Comparison of ENCODE assay signal across 1 cellular context in the genomic region with DNA sequence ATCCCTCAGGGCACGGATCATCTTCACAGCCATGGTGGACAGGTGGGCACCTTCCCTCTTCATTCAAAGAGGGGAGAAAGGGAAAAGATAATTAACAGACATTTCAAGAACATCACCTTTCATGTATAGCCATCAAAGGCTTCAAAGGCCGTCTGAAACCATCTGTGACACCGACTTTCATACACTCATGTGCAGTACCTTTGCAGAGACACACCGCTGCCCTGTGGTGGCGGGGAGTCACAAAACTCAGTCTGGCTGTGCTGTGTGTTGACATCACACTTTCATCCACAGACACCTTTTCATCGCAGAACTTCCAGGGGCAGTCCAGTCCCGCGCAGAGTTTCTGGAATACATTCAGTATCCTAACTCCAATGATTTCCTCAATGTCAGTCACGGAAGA.
TF ChIP-seq lines count a peak whose summit lies in the region.

No MANE protein-coding gene starts in this region.

TF ChIP-seq in GM23338, 12 proteins besides CTCF, POLR2A, EP300 and RAD21 (continued from another document):
- TF ChIP-seq, protein P1, sequence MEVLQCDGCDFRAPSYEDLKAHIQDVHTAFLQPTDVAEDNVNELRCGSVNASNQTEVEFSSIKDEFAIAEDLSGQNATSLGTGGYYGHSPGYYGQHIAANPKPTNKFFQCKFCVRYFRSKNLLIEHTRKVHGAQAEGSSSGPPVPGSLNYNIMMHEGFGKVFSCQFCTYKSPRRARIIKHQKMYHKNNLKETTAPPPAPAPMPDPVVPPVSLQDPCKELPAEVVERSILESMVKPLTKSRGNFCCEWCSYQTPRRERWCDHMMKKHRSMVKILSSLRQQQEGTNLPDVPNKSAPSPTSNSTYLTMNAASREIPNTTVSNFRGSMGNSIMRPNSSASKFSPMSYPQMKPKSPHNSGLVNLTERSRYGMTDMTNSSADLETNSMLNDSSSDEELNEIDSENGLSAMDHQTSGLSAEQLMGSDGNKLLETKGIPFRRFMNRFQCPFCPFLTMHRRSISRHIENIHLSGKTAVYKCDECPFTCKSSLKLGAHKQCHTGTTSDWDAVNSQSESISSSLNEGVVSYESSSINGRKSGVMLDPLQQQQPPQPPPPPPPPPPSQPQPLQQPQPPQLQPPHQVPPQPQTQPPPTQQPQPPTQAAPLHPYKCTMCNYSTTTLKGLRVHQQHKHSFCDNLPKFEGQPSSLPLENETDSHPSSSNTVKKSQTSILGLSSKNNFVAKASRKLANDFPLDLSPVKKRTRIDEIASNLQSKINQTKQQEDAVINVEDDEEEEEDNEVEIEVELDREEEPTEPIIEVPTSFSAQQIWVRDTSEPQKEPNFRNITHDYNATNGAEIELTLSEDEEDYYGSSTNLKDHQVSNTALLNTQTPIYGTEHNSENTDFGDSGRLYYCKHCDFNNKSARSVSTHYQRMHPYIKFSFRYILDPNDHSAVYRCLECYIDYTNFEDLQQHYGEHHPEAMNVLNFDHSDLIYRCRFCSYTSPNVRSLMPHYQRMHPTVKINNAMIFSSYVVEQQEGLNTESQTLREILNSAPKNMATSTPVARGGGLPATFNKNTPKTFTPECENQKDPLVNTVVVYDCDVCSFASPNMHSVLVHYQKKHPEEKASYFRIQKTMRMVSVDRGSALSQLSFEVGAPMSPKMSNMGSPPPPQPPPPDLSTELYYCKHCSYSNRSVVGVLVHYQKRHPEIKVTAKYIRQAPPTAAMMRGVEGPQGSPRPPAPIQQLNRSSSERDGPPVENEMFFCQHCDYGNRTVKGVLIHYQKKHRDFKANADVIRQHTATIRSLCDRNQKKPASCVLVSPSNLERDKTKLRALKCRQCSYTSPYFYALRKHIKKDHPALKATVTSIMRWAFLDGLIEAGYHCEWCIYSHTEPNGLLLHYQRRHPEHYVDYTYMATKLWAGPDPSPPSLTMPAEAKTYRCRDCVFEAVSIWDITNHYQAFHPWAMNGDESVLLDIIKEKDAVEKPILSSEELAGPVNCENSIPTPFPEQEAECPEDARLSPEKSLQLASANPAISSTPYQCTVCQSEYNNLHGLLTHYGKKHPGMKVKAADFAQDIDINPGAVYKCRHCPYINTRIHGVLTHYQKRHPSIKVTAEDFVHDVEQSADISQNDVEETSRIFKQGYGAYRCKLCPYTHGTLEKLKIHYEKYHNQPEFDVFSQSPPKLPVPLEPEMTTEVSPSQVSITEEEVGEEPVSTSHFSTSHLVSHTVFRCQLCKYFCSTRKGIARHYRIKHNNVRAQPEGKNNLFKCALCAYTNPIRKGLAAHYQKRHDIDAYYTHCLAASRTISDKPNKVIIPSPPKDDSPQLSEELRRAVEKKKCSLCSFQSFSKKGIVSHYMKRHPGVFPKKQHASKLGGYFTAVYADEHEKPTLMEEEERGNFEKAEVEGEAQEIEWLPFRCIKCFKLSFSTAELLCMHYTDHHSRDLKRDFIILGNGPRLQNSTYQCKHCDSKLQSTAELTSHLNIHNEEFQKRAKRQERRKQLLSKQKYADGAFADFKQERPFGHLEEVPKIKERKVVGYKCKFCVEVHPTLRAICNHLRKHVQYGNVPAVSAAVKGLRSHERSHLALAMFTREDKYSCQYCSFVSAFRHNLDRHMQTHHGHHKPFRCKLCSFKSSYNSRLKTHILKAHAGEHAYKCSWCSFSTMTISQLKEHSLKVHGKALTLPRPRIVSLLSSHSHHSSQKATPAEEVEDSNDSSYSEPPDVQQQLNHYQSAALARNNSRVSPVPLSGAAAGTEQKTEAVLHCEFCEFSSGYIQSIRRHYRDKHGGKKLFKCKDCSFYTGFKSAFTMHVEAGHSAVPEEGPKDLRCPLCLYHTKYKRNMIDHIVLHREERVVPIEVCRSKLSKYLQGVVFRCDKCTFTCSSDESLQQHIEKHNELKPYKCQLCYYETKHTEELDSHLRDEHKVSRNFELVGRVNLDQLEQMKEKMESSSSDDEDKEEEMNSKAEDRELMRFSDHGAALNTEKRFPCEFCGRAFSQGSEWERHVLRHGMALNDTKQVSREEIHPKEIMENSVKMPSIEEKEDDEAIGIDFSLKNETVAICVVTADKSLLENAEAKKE (CRISPR knock-in tag; IDR thresholded peaks at IDR 0.05) = no peak
- TF ChIP-seq, protein P2, sequence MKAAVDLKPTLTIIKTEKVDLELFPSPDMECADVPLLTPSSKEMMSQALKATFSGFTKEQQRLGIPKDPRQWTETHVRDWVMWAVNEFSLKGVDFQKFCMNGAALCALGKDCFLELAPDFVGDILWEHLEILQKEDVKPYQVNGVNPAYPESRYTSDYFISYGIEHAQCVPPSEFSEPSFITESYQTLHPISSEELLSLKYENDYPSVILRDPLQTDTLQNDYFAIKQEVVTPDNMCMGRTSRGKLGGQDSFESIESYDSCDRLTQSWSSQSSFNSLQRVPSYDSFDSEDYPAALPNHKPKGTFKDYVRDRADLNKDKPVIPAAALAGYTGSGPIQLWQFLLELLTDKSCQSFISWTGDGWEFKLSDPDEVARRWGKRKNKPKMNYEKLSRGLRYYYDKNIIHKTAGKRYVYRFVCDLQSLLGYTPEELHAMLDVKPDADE (IDR thresholded peaks at IDR 0.05) = no peak
- TF ChIP-seq EZH2phosphoT487 (IDR thresholded peaks at IDR 0.05; ENCODE audit: unreplicated experiment) = no peak
- TF ChIP-seq, protein P3, sequence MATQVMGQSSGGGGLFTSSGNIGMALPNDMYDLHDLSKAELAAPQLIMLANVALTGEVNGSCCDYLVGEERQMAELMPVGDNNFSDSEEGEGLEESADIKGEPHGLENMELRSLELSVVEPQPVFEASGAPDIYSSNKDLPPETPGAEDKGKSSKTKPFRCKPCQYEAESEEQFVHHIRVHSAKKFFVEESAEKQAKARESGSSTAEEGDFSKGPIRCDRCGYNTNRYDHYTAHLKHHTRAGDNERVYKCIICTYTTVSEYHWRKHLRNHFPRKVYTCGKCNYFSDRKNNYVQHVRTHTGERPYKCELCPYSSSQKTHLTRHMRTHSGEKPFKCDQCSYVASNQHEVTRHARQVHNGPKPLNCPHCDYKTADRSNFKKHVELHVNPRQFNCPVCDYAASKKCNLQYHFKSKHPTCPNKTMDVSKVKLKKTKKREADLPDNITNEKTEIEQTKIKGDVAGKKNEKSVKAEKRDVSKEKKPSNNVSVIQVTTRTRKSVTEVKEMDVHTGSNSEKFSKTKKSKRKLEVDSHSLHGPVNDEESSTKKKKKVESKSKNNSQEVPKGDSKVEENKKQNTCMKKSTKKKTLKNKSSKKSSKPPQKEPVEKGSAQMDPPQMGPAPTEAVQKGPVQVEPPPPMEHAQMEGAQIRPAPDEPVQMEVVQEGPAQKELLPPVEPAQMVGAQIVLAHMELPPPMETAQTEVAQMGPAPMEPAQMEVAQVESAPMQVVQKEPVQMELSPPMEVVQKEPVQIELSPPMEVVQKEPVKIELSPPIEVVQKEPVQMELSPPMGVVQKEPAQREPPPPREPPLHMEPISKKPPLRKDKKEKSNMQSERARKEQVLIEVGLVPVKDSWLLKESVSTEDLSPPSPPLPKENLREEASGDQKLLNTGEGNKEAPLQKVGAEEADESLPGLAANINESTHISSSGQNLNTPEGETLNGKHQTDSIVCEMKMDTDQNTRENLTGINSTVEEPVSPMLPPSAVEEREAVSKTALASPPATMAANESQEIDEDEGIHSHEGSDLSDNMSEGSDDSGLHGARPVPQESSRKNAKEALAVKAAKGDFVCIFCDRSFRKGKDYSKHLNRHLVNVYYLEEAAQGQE (IDR thresholded peaks at IDR 0.05; ENCODE audit: unreplicated experiment) = no peak
- TF ChIP-seq POLR2AphosphoS5 (IDR thresholded peaks at IDR 0.05; ENCODE audit: low read depth) = no peak
- no peak for TF ChIP-seq ZNF114 (CRISPR knock-in tag; IDR thresholded peaks at IDR 0.05)
- TF ChIP-seq ZNF331 (CRISPR knock-in tag; IDR thresholded peaks at IDR 0.05; ENCODE audit: low read depth) = no peak
- TF ChIP-seq NANOG (IDR thresholded peaks at IDR 0.05; ENCODE audit: borderline replicate concordance) = no peak
